In the genomic region with DNA sequence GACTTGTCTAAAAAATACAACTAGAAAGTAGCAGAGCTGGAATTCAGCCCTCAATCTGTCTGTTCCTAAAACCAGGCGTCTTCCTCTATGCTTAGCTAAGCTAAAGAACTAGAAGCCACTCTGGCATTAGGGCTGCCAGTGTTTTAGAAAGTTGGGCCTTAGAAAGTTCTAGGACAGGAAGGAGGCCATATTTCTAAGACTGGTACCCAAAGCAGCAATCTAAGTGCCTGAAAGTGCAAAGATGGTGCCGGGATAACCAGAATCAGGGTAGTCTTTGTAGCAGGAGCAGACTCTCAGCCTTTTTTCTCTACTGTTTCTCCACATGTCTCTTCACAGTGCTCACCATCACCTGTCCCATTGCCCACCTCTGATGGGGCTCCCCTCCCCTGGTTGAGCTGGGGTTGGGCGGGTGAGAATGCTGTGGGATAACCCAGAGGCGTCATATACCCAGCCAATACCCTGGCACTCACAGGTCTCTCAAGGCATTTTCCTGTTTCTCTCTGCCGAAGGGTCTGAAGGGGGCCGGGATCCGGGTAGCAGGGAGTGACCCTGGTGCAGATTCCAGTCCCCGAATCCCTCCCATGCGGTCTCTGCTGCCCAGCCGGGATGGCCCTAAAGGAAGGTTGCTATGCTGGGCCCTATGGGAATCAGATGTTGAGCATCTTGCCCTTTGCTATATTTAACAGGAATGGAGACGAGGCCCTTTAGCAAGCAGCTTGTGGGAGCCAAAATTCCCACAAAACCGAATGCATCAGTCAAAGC, we compare ENCODE assay signal across 12 cellular contexts. TPM values are rescaled to one million over a fixed set of nuclear protein-coding genes. Genes with fewer than 3 reads are reported as not detected.
DNase-seq lines count a peak whose midpoint lies in the region; ATAC-seq and TF ChIP-seq lines count a peak whose summit lies in the region.
"Had no signal": no experiment of that assay in that cellular context is flagged by ENCODE, and none has a peak within 500 bp of the region (broad histone marks: within the 10 kb centered on the region; RNA-seq: fewer than 3 reads in every experiment).

No MANE protein-coding gene starts in this region.

- H3K4me3 Mint-ChIP-seq in Calu3 (ENCODE audit: low read depth, unreplicated experiment) = peak overlapping the region; percentile 34

- H3K4me3 ChIP-seq in Karpas-422 (ENCODE audit: low read length) (peak overlapping the region; percentile 81), coronary artery (peak overlapping the region; percentile 97), psoas muscle (peak overlapping the region; percentile 87)
- H3K4me3 ChIP-seq: HAP-1 had no signal

- H3K27ac ChIP-seq in Karpas-422 (ENCODE audit: low read length) (peak overlapping the region; percentile 93), coronary artery (peak overlapping the region; percentile 82 to 97), psoas muscle (peak overlapping the region; percentile 60), foreskin keratinocyte (no peak overlapping the region)
- H3K27ac ChIP-seq: epithelial cell of prostate had no signal

- CTCF ChIA-PET in Calu3 (lab: Charles Lee) = interaction anchor here (1.6 kb wide), 1 partner anchor 28 kb away, joined by 4 read pairs; no protein-coding TSS in a partner anchor

- peaks cover 36% of the 10 kb centered on the region for H3K79me2 ChIP-seq in Karpas-422 (ENCODE audit: low read length)

- no peaks in the 10 kb centered on the region for H3K36me3 Mint-ChIP-seq in Calu3 (ENCODE audit: insufficient read depth, unreplicated experiment)

- no peaks in the 10 kb centered on the region for H3K9me2 ChIP-seq in Karpas-422 (replicated peaks; ENCODE audit: insufficient read depth, low read length)

- H3K4me1 Mint-ChIP-seq in Calu3 (ENCODE audit: low read depth, unreplicated experiment) = peaks cover 8% of the 10 kb centered on the region

- TF ChIP-seq CTCF in Calu3 (IDR thresholded peaks at IDR 0.05; ENCODE audit: unreplicated experiment) (no peak), coronary artery (IDR thresholded peaks at IDR 0.05) (no peak), psoas muscle (IDR thresholded peaks at IDR 0.05) (no peak), foreskin keratinocyte (conservative IDR thresholded peaks at IDR 0.05) (no peak)

- H3K9me3 Mint-ChIP-seq in Calu3 (ENCODE audit: low read depth, unreplicated experiment) = peaks cover 7% of the 10 kb centered on the region

- no peak for DNase-seq in Calu3
- DNase-seq in Karpas-422 = peak; percentile 57
- no peak for DNase-seq in coronary artery (ENCODE audit: low spot score)
- DNase-seq in psoas muscle = no peak
- DNase-seq in activated CD4-positive, CD25-positive, alpha-beta regulatory T cell (lab: John Stamatoyannopoulos, UW) = no peak
- no peak for DNase-seq in foreskin keratinocyte
- DNase-seq: midbrain, NCI-H82 had no signal

- H2AFZ ChIP-seq in Karpas-422 (ENCODE audit: low read length) = peak overlapping the region; percentile 19; the same call in 1 of the 2 replicates

- H3K9ac ChIP-seq in Karpas-422 (ENCODE audit: low read length) = peak overlapping the region; percentile 94

- no TSS peak for BruUV-seq in Calu3 (replicated peaks; lab: Mats Ljungman, UMichigan)

- peaks cover 80% of the 10 kb centered on the region for H3K27me3 Mint-ChIP-seq in Calu3 (ENCODE audit: unreplicated experiment)

- H4K20me1 ChIP-seq in Karpas-422 (ENCODE audit: insufficient read depth, low read depth, low read length) = no peaks in the 10 kb centered on the region

- H3K36me3 ChIP-seq in Karpas-422 (ENCODE audit: insufficient read depth, low read length) (no peaks in the 10 kb centered on the region; the same call in 1 of the 2 replicates), psoas muscle (ENCODE audit: insufficient read depth in 1 of 2, low read depth in 1 of 2) (no peaks in the 10 kb centered on the region)
- H3K36me3 ChIP-seq: HAP-1 had no signal

- H3K27ac Mint-ChIP-seq in Calu3 (ENCODE audit: unreplicated experiment) = no peak overlapping the region

- ATAC-seq in psoas muscle (no peak), GM21529 (IDR thresholded peaks at IDR 0.05; ENCODE audit: unreplicated experiment) (no peak), foreskin keratinocyte (no peak), HG03520 (IDR thresholded peaks at IDR 0.05; ENCODE audit: unreplicated experiment) (no peak)

- intact Hi-C loops in Calu3 (cut with micrococcal nuclease; ENCODE audit: unreplicated experiment) = no loop called here
- intact Hi-C loops in psoas muscle (cut with DNase I) = no loop called here

- H3K4me1 ChIP-seq in Karpas-422 (ENCODE audit: low read length) (peaks cover 73% of the 10 kb centered on the region), psoas muscle (peaks cover 32% of the 10 kb centered on the region), foreskin keratinocyte (no peaks in the 10 kb centered on the region)

- H3K9me3 ChIP-seq in Karpas-422 (ENCODE audit: low read length) = no peaks in the 10 kb centered on the region
- no peaks in the 10 kb centered on the region for H3K9me3 ChIP-seq in psoas muscle
- H3K9me3 ChIP-seq: HAP-1 had no signal

- H3K27me3 ChIP-seq in Karpas-422 (ENCODE audit: low read length) (no peaks in the 10 kb centered on the region), psoas muscle (ENCODE audit: insufficient read depth in 3 of 3, low read length in 2 of 3) (no peaks in the 10 kb centered on the region), foreskin keratinocyte (peaks cover 23% of the 10 kb centered on the region)

- H3K4me2 ChIP-seq in Karpas-422 (ENCODE audit: low read depth, low read length, poor library complexity, severe bottlenecking) = peak overlapping the region; percentile 62

- 60 to 75% (median 75%) methylated on average over 12 of the region's 12 CpGs for WGBS in psoas muscle, 3 donors

RNA-seq across cellular contexts. Expression of a gene that starts 1.1 kb away (rescaled TPM):
- total RNA-seq in Calu3 (2022) = not detected in 2 replicates
- 85.4 and 116 TPM in 2 replicates for total RNA-seq in Karpas-422 (2014; rRNA removed; shearing (Covaris generic); ENCODE audit: low replicate concordance)
- 10 to 100 TPM in 3 of 4 donors, 1 to 10 TPM in 1; 9.9 to 34.2 (median 23.1) TPM for total RNA-seq in psoas muscle
- 10 to 100 TPM in 2 of 3 donors, 1 to 10 TPM in 1; 3.9 to 13.7 (median 10.4) TPM for polyA plus RNA-seq in psoas muscle
- total RNA-seq in foreskin keratinocyte = 0.04 TPM in 1 of 2 replicates, not detected in the other
- polyA plus RNA-seq in foreskin keratinocyte = 0.02 and 0.03 TPM in 2 replicates

Comparison
In these comparisons a context has a peak if more than half of its experiments do, and no peak if none do; other contexts are left out.
1. RNA of a gene that starts 1.1 kb away (total RNA-seq): 85.4 to 116 TPM in Karpas-422 and 9.9 to 34.2 TPM in psoas muscle; 0.04 TPM in foreskin keratinocyte and not detected in Calu3; every median in the first group is over 10 times any median in the second.
2. Peak in every context shown above with its lines, with median percentiles within 50 percentile points of each other: H3K4me3 ChIP-seq.